Comparison of ENCODE assay signal across 19 cellular contexts in the genomic region with DNA sequence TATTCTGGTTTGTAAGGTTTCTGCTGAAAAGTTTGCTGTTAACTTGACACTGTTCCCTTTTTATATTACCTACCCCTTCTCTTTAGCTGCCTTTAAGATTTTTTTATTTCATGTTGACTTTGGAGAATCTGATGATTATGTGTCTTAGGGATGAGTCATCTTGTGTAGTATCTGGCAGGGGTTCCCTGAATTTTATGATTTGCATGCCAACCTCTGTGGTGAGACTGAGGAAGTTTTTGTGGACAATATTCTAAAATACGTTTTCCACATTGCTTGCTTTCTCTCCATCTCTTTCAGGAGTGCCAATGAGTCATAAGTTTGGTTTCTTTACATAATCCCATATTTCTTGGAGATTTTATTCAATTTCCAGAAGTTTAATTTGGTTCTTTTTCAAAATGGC.
A peak's percentile ranks its signal among the peaks of the same experiment; 100 is the strongest.
DNase-seq lines count a peak whose midpoint lies in the region; ATAC-seq and TF ChIP-seq lines count a peak whose summit lies in the region.
"Had no signal": no experiment of that assay in that cellular context is flagged by ENCODE, and none has a peak within 500 bp of the region (broad histone marks: within the 10 kb centered on the region; RNA-seq: fewer than 3 reads in every experiment).

No MANE protein-coding gene starts in this region.

- no peak for TF ChIP-seq CTCF in fibroblast of the aortic adventitia (IDR thresholded peaks at IDR 0.05; ENCODE audit: insufficient read depth, low read length)

- H3K4me3 ChIP-seq in fibroblast of the aortic adventitia (ENCODE audit: low read depth, low read length), result no peak overlapping the region
- H3K4me3 ChIP-seq: suprapubic skin had no signal

- ATAC-seq in left lobe of liver (no peak), HG03025 (IDR thresholded peaks at IDR 0.05; ENCODE audit: low FRiP score, unreplicated experiment) (no peak)
- ATAC-seq: HepG2, sciatic nerve had no signal

- DNase-seq in GM04503 (ENCODE audit: low read depth) (peak; percentile 63), T1000 (lab: John Stamatoyannopoulos, UW) (peak; percentile 31), fibroblast of the aortic adventitia (ENCODE audit: low read depth) (peak; percentile 84), superior temporal gyrus (ENCODE audit: extremely low spot score) (peak; percentile 28), left lobe of liver (ENCODE audit: low spot score) (no peak), NCI-H2081 (lab: John Stamatoyannopoulos, UW) (no peak)
- DNase-seq: activated naive CD4-positive, alpha-beta T cell treated with anti-CD3 and anti-CD28 coated beads, Interleukin-2, amount 10 ng/mL, durations not matched to agents 7 days and 5 days; cortex of kidney; DND-41; H7; left cardiac atrium; naive B cell; NCI-H1417 treated with DMSO at 0.1 percent for 48 hours; NCI-H748 treated with DMSO at 0.1 percent for 48 hours; Right ventricle myocardium superior had no signal

Comparison
In these comparisons a context has a peak if more than half of its experiments do, and no peak if none do; other contexts are left out.
1. DNase-seq: peak in GM04503 (single experiment), T1000 (single experiment), fibroblast of the aortic adventitia (single experiment) and superior temporal gyrus (single experiment); none in left lobe of liver (single experiment) and NCI-H2081 (0 of 2).